15 cellular contexts compared by ENCODE assay signal in genomic region chr2:156398176-156398575, GRCh38.
"Had no signal": no experiment of that assay in that cellular context is flagged by ENCODE, and none has a peak within 500 bp of the region (broad histone marks: within the 10 kb centered on the region; RNA-seq: fewer than 3 reads in every experiment).

No MANE protein-coding gene starts in this region.

- H3K4me3 Mint-ChIP-seq: activated naive CD8-positive, alpha-beta T cell treated with anti-CD3 and anti-CD28 coated beads, Interleukin-2, amount 50 U/mL, for 24 hours; activated T-cell treated with anti-CD3 and anti-CD28 coated beads, Interleukin-2, amount 50 U/mL, for 4 hours; dendritic cell treated with granulocyte-macrophage colony-stimulating factor and Interleukin-4, amounts not matched to agents 40 ng/mL and 50 ng/mL, for 4 days; stimulated activated memory B cell treated with anti-CD40 and anti-IgM and Interleukin-4, amounts not matched to agents 10 μg/mL and 1 μg/mL and 100 μg/mL, for 72 hours had no signal

- H3K4me3 ChIP-seq: lung had no signal

- ATAC-seq: activated naive CD8-positive, alpha-beta T cell treated with anti-CD3 and anti-CD28 coated beads, Interleukin-2, amount 50 U/mL, for 24 hours; activated T-cell treated with anti-CD3 and anti-CD28 coated beads, Interleukin-2, amount 50 U/mL, for 4 hours; effector memory CD8-positive, alpha-beta T cell; left cardiac atrium; stimulated activated memory B cell treated with anti-CD40 and anti-IgM and Interleukin-4, amounts not matched to agents 10 μg/mL and 1 μg/mL and 100 μg/mL, for 72 hours had no signal

- DNase-seq: activated CD4-positive, alpha-beta T cell treated with anti-CD3 and anti-CD28 coated beads, Interleukin-2, amount 50 U/mL, for 48 hours; activated effector memory CD4-positive, alpha-beta T cell treated with anti-CD3 and anti-CD28 coated beads, Interleukin-2, amount 50 U/mL, for 16 hours; activated naive CD8-positive, alpha-beta T cell treated with anti-CD3 and anti-CD28 coated beads, Interleukin-2, amount 50 U/mL, for 24 hours; activated T-cell treated with anti-CD3 and anti-CD28 coated beads, Interleukin-2, amount 50 U/mL, for 4 hours; aorta; effector memory CD8-positive, alpha-beta T cell; head of caudate nucleus; left cardiac atrium; midbrain; posterior cingulate gyrus had no signal

- H3K27me3 Mint-ChIP-seq: effector memory CD8-positive, alpha-beta T cell; stimulated activated memory B cell treated with anti-CD40 and anti-IgM and Interleukin-4, amounts not matched to agents 10 μg/mL and 1 μg/mL and 100 μg/mL, for 72 hours had no signal

- FAIRE-seq: bronchial epithelial cell, frontal cortex had no signal

- H3K27ac Mint-ChIP-seq: dendritic cell treated with granulocyte-macrophage colony-stimulating factor and Interleukin-4, amounts not matched to agents 40 ng/mL and 50 ng/mL, for 4 days; stimulated activated memory B cell treated with anti-CD40 and anti-IgM and Interleukin-4, amounts not matched to agents 10 μg/mL and 1 μg/mL and 100 μg/mL, for 72 hours had no signal

- H3K36me3 Mint-ChIP-seq: stimulated activated memory B cell treated with anti-CD40 and anti-IgM and Interleukin-4, amounts not matched to agents 10 μg/mL and 1 μg/mL and 100 μg/mL, for 72 hours had no signal

- H3K9me3 Mint-ChIP-seq: activated naive CD8-positive, alpha-beta T cell treated with anti-CD3 and anti-CD28 coated beads, Interleukin-2, amount 50 U/mL, for 24 hours; activated T-cell treated with anti-CD3 and anti-CD28 coated beads, Interleukin-2, amount 50 U/mL, for 4 hours; dendritic cell treated with granulocyte-macrophage colony-stimulating factor and Interleukin-4, amounts not matched to agents 40 ng/mL and 50 ng/mL, for 4 days; effector memory CD8-positive, alpha-beta T cell; stimulated activated memory B cell treated with anti-CD40 and anti-IgM and Interleukin-4, amounts not matched to agents 10 μg/mL and 1 μg/mL and 100 μg/mL, for 72 hours had no signal
